Comparison of ENCODE assay signal across 8 cellular contexts in the genomic region with DNA sequence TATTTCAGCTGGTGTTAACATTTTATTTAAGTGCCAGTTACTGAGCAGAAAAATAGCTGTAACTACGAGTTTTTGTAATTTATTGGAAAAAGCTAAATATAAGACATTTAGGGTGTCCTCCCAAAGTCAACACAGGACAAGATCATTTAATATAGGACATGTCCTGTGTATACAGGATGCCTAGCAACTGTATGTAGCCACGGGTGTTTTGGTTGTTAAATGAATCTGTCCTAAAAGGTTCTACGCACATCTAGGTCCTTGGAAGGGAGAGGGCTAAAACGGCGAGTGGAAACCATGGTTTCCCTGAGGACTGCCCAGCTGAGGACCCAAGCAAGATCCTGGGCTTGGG. TPM values are rescaled to one million over a fixed set of nuclear protein-coding genes. Genes with fewer than 3 reads are reported as not detected.
DNase-seq lines count a peak whose midpoint lies in the region; FAIRE-seq and TF ChIP-seq lines count a peak whose summit lies in the region.

No MANE protein-coding gene starts in this region.

- no peaks in the 10 kb centered on the region for H3K27me3 ChIP-seq in KMS-11 (ENCODE audit: insufficient read depth, low read depth)
- no peaks in the 10 kb centered on the region for H3K27me3 ChIP-seq in mucosa of rectum (ENCODE audit: control insufficient read depth in 2 of 2, insufficient read depth in 2 of 2, low read length in 2 of 2)

- H3K9ac ChIP-seq in KMS-11 (peak overlapping the region; percentile 80), mucosa of rectum (ENCODE audit: low read depth in 1 of 2, low read length in 2 of 2) (peak overlapping the region; percentile 96 to 99)

- H3K79me2 ChIP-seq in KMS-11 (ENCODE audit: insufficient read depth, low read depth): no peaks in the 10 kb centered on the region

- peak overlapping the region; percentile 85 for H3K4me3 Mint-ChIP-seq in chondrocyte (ENCODE audit: unreplicated experiment)

- H3K4me1 ChIP-seq in KMS-11 (ENCODE audit: low read depth, poor library complexity, severe bottlenecking): no peaks in the 10 kb centered on the region
- peaks cover 11% of the 10 kb centered on the region in 2 donors for H3K4me1 ChIP-seq in mucosa of rectum (ENCODE audit: control insufficient read depth in 2 of 2, insufficient read depth in 2 of 2, low read length in 2 of 2)

- H3K9me3 Mint-ChIP-seq in chondrocyte (ENCODE audit: low read depth): no peaks in the 10 kb centered on the region

- H3K36me3 ChIP-seq in KMS-11 (ENCODE audit: insufficient read depth): no peaks in the 10 kb centered on the region
- peaks cover 4 to 13% of the 10 kb centered on the region in 2 donors for H3K36me3 ChIP-seq in mucosa of rectum (ENCODE audit: control insufficient read depth in 2 of 2, insufficient read depth in 2 of 2, low read length in 2 of 2)

- H3K27ac ChIP-seq in KMS-11 (peak overlapping the region; percentile 38), mucosa of rectum (ENCODE audit: low read depth in 2 of 2, low read length in 2 of 2) (peak overlapping the region; percentile 93 to 95)

- no peak overlapping the region for H3K4me3 ChIP-seq in KMS-11 (IDR thresholded peaks at IDR 0.05; ENCODE audit: insufficient read depth, low read depth, low read length)
- H3K4me3 ChIP-seq in mucosa of rectum (ENCODE audit: low read length in 2 of 2): peak overlapping the region; percentile 87 to 96

- peak overlapping the region; percentile 31; the same call in 1 of the 2 replicates for H3K4me2 ChIP-seq in KMS-11

- H2AFZ ChIP-seq in KMS-11 (ENCODE audit: low read depth): peak overlapping the region; percentile 93; the same call in 1 of the 2 replicates

- DNase-seq in DMS79 treated with DMSO at 0.1 percent for 48 hours (lab: John Stamatoyannopoulos, UW): peak; percentile 47
- DNase-seq in DMS79 (lab: John Stamatoyannopoulos, UW): no peak
- DNase-seq in chondrocyte (ENCODE audit: low spot score): no peak
- DNase-seq in NCI-H128 (lab: John Stamatoyannopoulos, UW; ENCODE audit: unreplicated experiment): no peak
- no peak for DNase-seq in SIG-M5 treated with dmso at 0.1 percent for 504 hours (lab: John Stamatoyannopoulos, UW; ENCODE audit: unreplicated experiment)
- DNase-seq in frontal cortex (ENCODE audit: low spot score in 2 of 2): no peak

- TF ChIP-seq CTCF in KMS-11 (conservative IDR thresholded peaks at IDR 0.05; ENCODE audit: low read depth, low read length) (no peak), chondrocyte (IDR thresholded peaks at IDR 0.05) (no peak)

- H3K27me3 Mint-ChIP-seq in chondrocyte (ENCODE audit: low read depth): no peaks in the 10 kb centered on the region

- no peaks in the 10 kb centered on the region for H4K20me1 ChIP-seq in KMS-11 (ENCODE audit: insufficient read depth)

- FAIRE-seq in frontal cortex (lab: Jason Lieb, UNC): no peak

- H3K36me3 Mint-ChIP-seq in chondrocyte (ENCODE audit: low read depth): peaks cover 21% of the 10 kb centered on the region

- H3K27ac Mint-ChIP-seq in chondrocyte (ENCODE audit: unreplicated experiment): peak overlapping the region; percentile 49

- H3K9me3 ChIP-seq in mucosa of rectum (ENCODE audit: control insufficient read depth in 2 of 2, low read length in 2 of 2): no peaks in the 10 kb centered on the region

- peaks cover 36% of the 10 kb centered on the region for H3K4me1 Mint-ChIP-seq in chondrocyte (ENCODE audit: low read depth)

RNA-seq across cellular contexts. Expression of gene ZNF621, which starts 0.6 kb away (rescaled TPM):
- total RNA-seq in chondrocyte: 25.3 to 27.0 TPM (median 26.0 TPM) in 3 replicates
- total RNA-seq in frontal cortex: 9.4 TPM

RNA-seq across cellular contexts. Expression of gene ZNF620, which starts 18.4 kb away (rescaled TPM):
- total RNA-seq in chondrocyte (1.1 to 2.3 TPM (median 2.0 TPM) in 3 replicates), frontal cortex (13.9 TPM)

RNA-seq across cellular contexts. Expression of gene ZNF619, which starts 47.3 kb away (rescaled TPM):
- total RNA-seq in chondrocyte (3.3 to 5.5 TPM (median 3.7 TPM) in 3 replicates), frontal cortex (4.5 TPM)
